ENCODE assay signal across 1 cellular context in the genomic region with DNA sequence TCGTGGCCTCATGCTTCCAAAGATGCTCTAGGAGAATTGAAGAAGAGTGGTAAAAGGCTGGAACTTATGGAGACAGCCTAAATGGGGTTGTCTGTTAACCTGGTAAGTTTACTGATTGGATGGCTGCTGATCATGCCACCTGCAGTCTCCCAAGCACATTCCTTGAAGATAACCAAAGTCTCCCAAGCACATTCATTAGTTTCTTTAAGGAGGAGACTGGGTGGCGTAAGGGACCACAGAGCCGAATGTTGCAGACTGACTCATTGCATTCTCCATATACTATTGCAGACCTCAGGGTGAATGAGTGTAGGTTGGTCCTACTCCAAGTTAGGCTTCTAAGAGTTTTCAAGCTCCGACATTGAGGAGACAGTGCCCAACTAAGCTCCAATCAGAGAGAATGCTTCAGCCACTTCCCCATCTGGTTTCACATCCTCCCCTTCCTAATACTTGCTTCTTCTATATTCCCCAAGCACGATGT.
TF ChIP-seq lines count a peak whose summit lies in the region.

Gene IGFL3, minus strand, starts transcription at position 51 of the 478 bp plus-strand sequence. Its CDS starts 39 bp downstream, at position 12.

TF ChIP-seq in SK-N-SH, 30 proteins besides CTCF, POLR2A, EP300 and RAD21 (continued from another document):
- no peak for TF ChIP-seq NRF1 (IDR thresholded peaks at IDR 0.05; ENCODE audit: low read depth, low read length)
- no peak for TF ChIP-seq REST (IDR thresholded peaks at IDR 0.05; ENCODE audit: low read depth, low read length)
- no peak for TF ChIP-seq GATA2 (CRISPR knock-in tag; IDR thresholded peaks at IDR 0.05)
- TF ChIP-seq RCOR1 (IDR thresholded peaks at IDR 0.05; ENCODE audit: low read length), result no peak
- TF ChIP-seq TEAD4 (IDR thresholded peaks at IDR 0.05; ENCODE audit: borderline replicate concordance, insufficient read depth), result no peak
